Comparison of ENCODE assay signal across 1 cellular context in genomic region chr2:68612765-68613519, GRCh38.
TF ChIP-seq lines count a peak whose summit lies in the region.

No MANE protein-coding gene starts in this region.

TF ChIP-seq in K562, 482 proteins besides CTCF, POLR2A, EP300 and RAD21 (continued from another document and continues in another):
- TF ChIP-seq, protein P1, sequence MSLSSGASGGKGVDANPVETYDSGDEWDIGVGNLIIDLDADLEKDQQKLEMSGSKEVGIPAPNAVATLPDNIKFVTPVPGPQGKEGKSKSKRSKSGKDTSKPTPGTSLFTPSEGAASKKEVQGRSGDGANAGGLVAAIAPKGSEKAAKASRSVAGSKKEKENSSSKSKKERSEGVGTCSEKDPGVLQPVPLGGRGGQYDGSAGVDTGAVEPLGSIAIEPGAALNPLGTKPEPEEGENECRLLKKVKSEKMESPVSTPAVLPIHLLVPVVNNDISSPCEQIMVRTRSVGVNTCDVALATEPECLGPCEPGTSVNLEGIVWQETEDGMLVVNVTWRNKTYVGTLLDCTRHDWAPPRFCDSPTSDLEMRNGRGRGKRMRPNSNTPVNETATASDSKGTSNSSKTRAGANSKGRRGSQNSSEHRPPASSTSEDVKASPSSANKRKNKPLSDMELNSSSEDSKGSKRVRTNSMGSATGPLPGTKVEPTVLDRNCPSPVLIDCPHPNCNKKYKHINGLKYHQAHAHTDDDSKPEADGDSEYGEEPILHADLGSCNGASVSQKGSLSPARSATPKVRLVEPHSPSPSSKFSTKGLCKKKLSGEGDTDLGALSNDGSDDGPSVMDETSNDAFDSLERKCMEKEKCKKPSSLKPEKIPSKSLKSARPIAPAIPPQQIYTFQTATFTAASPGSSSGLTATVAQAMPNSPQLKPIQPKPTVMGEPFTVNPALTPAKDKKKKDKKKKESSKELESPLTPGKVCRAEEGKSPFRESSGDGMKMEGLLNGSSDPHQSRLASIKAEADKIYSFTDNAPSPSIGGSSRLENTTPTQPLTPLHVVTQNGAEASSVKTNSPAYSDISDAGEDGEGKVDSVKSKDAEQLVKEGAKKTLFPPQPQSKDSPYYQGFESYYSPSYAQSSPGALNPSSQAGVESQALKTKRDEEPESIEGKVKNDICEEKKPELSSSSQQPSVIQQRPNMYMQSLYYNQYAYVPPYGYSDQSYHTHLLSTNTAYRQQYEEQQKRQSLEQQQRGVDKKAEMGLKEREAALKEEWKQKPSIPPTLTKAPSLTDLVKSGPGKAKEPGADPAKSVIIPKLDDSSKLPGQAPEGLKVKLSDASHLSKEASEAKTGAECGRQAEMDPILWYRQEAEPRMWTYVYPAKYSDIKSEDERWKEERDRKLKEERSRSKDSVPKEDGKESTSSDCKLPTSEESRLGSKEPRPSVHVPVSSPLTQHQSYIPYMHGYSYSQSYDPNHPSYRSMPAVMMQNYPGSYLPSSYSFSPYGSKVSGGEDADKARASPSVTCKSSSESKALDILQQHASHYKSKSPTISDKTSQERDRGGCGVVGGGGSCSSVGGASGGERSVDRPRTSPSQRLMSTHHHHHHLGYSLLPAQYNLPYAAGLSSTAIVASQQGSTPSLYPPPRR (CRISPR knock-in tag; IDR thresholded peaks at IDR 0.05; ENCODE audit: borderline replicate concordance): no peak
- TF ChIP-seq HLTF (IDR thresholded peaks at IDR 0.05) (no peak), SMARCA5 (IDR thresholded peaks at IDR 0.05) (no peak), RFX5 (IDR thresholded peaks at IDR 0.05; ENCODE audit: low read depth, low read length) (no peak), GATA2 (CRISPR knock-in tag; IDR thresholded peaks at IDR 0.05) (no peak), MEF2D (tag; conservative IDR thresholded peaks at IDR 0.05; ENCODE audit: low read depth) (peak; percentile 44; the same call in 1 of the 2 replicates), MAFF (IDR thresholded peaks at IDR 0.05; ENCODE audit: low read length) (no peak), ZNF395 (CRISPR knock-in tag; IDR thresholded peaks at IDR 0.05) (no peak), KDM5B (IDR thresholded peaks at IDR 0.05; ENCODE audit: insufficient replicate concordance, low read depth, low read length) (no peak), HNRNPUL1 (IDR thresholded peaks at IDR 0.05; ENCODE audit: low read length) (no peak), TARDBP (IDR thresholded peaks at IDR 0.05) (no peak), BCLAF1 (IDR thresholded peaks at IDR 0.05; ENCODE audit: borderline replicate concordance in 1 of 2, control insufficient read depth in 1 of 2, low read depth in 2 of 2, low read length in 1 of 2) (no peak), ZNF224 (CRISPR knock-in tag; IDR thresholded peaks at IDR 0.05) (no peak), EZH2 (IDR thresholded peaks at IDR 0.05; ENCODE audit: borderline replicate concordance, low read depth, low read length) (no peak), KDM1A (IDR thresholded peaks at IDR 0.05) (no peak), TFAP4 (CRISPR knock-in tag; IDR thresholded peaks at IDR 0.05; ENCODE audit: borderline replicate concordance) (no peak), BRCA1 (IDR thresholded peaks at IDR 0.05) (no peak), BRCA1 (CRISPR knock-in tag; IDR thresholded peaks at IDR 0.05) (no peak), SFPQ (IDR thresholded peaks at IDR 0.05; ENCODE audit: low read depth, low read length) (no peak), U2AF2 (optimal IDR thresholded peaks at IDR 0.05; ENCODE audit: low read depth, low read length) (no peak), CSDE1 (IDR thresholded peaks at IDR 0.05) (no peak), RNF219 (CRISPR knock-in tag; IDR thresholded peaks at IDR 0.05) (no peak), ZNF449 (CRISPR knock-in tag; IDR thresholded peaks at IDR 0.05) (no peak), IRF9 (tag; IDR thresholded peaks at IDR 0.05) (peak; percentile 78), DIDO1 (tag; IDR thresholded peaks at IDR 0.05; ENCODE audit: low read depth) (no peak)
- TF ChIP-seq, protein P2, sequence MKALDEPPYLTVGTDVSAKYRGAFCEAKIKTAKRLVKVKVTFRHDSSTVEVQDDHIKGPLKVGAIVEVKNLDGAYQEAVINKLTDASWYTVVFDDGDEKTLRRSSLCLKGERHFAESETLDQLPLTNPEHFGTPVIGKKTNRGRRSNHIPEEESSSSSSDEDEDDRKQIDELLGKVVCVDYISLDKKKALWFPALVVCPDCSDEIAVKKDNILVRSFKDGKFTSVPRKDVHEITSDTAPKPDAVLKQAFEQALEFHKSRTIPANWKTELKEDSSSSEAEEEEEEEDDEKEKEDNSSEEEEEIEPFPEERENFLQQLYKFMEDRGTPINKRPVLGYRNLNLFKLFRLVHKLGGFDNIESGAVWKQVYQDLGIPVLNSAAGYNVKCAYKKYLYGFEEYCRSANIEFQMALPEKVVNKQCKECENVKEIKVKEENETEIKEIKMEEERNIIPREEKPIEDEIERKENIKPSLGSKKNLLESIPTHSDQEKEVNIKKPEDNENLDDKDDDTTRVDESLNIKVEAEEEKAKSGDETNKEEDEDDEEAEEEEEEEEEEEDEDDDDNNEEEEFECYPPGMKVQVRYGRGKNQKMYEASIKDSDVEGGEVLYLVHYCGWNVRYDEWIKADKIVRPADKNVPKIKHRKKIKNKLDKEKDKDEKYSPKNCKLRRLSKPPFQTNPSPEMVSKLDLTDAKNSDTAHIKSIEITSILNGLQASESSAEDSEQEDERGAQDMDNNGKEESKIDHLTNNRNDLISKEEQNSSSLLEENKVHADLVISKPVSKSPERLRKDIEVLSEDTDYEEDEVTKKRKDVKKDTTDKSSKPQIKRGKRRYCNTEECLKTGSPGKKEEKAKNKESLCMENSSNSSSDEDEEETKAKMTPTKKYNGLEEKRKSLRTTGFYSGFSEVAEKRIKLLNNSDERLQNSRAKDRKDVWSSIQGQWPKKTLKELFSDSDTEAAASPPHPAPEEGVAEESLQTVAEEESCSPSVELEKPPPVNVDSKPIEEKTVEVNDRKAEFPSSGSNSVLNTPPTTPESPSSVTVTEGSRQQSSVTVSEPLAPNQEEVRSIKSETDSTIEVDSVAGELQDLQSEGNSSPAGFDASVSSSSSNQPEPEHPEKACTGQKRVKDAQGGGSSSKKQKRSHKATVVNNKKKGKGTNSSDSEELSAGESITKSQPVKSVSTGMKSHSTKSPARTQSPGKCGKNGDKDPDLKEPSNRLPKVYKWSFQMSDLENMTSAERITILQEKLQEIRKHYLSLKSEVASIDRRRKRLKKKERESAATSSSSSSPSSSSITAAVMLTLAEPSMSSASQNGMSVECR (CRISPR knock-in tag; IDR thresholded peaks at IDR 0.05): no peak
- TF ChIP-seq, protein P3, sequence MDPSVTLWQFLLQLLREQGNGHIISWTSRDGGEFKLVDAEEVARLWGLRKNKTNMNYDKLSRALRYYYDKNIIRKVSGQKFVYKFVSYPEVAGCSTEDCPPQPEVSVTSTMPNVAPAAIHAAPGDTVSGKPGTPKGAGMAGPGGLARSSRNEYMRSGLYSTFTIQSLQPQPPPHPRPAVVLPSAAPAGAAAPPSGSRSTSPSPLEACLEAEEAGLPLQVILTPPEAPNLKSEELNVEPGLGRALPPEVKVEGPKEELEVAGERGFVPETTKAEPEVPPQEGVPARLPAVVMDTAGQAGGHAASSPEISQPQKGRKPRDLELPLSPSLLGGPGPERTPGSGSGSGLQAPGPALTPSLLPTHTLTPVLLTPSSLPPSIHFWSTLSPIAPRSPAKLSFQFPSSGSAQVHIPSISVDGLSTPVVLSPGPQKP (CRISPR knock-in tag; IDR thresholded peaks at IDR 0.05): no peak
- TF ChIP-seq, protein P4, sequence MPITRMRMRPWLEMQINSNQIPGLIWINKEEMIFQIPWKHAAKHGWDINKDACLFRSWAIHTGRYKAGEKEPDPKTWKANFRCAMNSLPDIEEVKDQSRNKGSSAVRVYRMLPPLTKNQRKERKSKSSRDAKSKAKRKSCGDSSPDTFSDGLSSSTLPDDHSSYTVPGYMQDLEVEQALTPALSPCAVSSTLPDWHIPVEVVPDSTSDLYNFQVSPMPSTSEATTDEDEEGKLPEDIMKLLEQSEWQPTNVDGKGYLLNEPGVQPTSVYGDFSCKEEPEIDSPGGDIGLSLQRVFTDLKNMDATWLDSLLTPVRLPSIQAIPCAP (CRISPR knock-in tag; IDR thresholded peaks at IDR 0.05; ENCODE audit: borderline replicate concordance): no peak
